ENCODE assay signal across 21 cellular contexts in genomic region chr2:39338502-39338901, GRCh38.
"Had no signal": no experiment of that assay in that cellular context is flagged by ENCODE, and none has a peak within 500 bp of the region (broad histone marks: within the 10 kb centered on the region; RNA-seq: fewer than 3 reads in every experiment).

No MANE protein-coding gene starts in this region.

- H3K27ac Mint-ChIP-seq: activated CD4-positive, alpha-beta memory T cell treated with anti-CD3 and anti-CD28 coated beads for 36 hours; activated naive CD8-positive, alpha-beta T cell treated with anti-CD3 and anti-CD28 coated beads for 36 hours; natural killer cell treated with Interleukin-12 subunit alpha and Interleukin-12 subunit beta and Interleukin-15 and Interleukin-18, amount 100 ng/mL, for 72 hours; stimulated activated effector memory CD8-positive, alpha-beta T cell treated with anti-CD3 and anti-CD28 coated beads, Interleukin-12 subunit alpha, Interleukin-12 subunit beta, amount 100 ng/mL, for 72 hours had no signal

- DNase-seq: activated CD4-positive, alpha-beta memory T cell treated with anti-CD3 and anti-CD28 coated beads for 36 hours; activated CD4-positive, alpha-beta T cell treated with anti-CD3 and anti-CD28 coated beads for 48 hours; activated CD4-positive, CD25-positive, alpha-beta regulatory T cell; activated naive CD4-positive, alpha-beta T cell treated with Interleukin-2 at 50 U/mL for 16 hours; activated naive CD8-positive, alpha-beta T cell treated with anti-CD3 and anti-CD28 coated beads for 36 hours; activated T-cell treated with anti-CD3 and anti-CD28 coated beads, Interleukin-2, amount 50 U/mL, for 48 hours; cerebellar nuclear complex; esophagus squamous epithelium; gastrocnemius medialis; hypothalamus; left ventricle myocardium inferior; nucleus accumbens; right lobe of liver; stimulated activated CD4-positive, alpha-beta T cell treated with anti-CD3 and anti-CD28 coated beads, Interleukin-2, amount 100 ng/mL, for 24 hours; stimulated activated naive CD8-positive, alpha-beta T cell treated with anti-CD3 and anti-CD28 coated beads, Interleukin-15, amount 100 ng/mL, for 72 hours; tibial artery had no signal

- H3K4me1 ChIP-seq: esophagus squamous epithelium, right lobe of liver had no signal

- H3K36me3 Mint-ChIP-seq: natural killer cell treated with Interleukin-12 subunit alpha and Interleukin-12 subunit beta and Interleukin-15 and Interleukin-18, amount 100 ng/mL, for 72 hours had no signal

- ATAC-seq: natural killer cell treated with Interleukin-12 subunit alpha and Interleukin-12 subunit beta and Interleukin-15 and Interleukin-18, amount 100 ng/mL, for 72 hours; right lobe of liver; stimulated activated effector memory CD8-positive, alpha-beta T cell treated with anti-CD3 and anti-CD28 coated beads, Interleukin-12 subunit alpha, Interleukin-12 subunit beta, amount 100 ng/mL, for 72 hours; stimulated activated naive CD8-positive, alpha-beta T cell treated with anti-CD3 and anti-CD28 coated beads, Interleukin-15, amount 100 ng/mL, for 72 hours had no signal

- FAIRE-seq: bronchial epithelial cell had no signal

- H3K27me3 ChIP-seq: esophagus squamous epithelium, gastrocnemius medialis, right lobe of liver, tibial artery had no signal

- H3K9me3 ChIP-seq: esophagus squamous epithelium, gastrocnemius medialis, left ventricle myocardium inferior, right lobe of liver, tibial artery had no signal

- H3K4me3 Mint-ChIP-seq: activated CD4-positive, alpha-beta memory T cell treated with anti-CD3 and anti-CD28 coated beads for 36 hours; activated naive CD8-positive, alpha-beta T cell treated with anti-CD3 and anti-CD28 coated beads for 36 hours; natural killer cell treated with Interleukin-12 subunit alpha and Interleukin-12 subunit beta and Interleukin-15 and Interleukin-18, amount 100 ng/mL, for 72 hours; stimulated activated effector memory CD8-positive, alpha-beta T cell treated with anti-CD3 and anti-CD28 coated beads, Interleukin-12 subunit alpha, Interleukin-12 subunit beta, amount 100 ng/mL, for 72 hours; stimulated activated naive CD8-positive, alpha-beta T cell treated with anti-CD3 and anti-CD28 coated beads, Interleukin-15, amount 100 ng/mL, for 72 hours had no signal

- H3K4me3 ChIP-seq: coronary artery, esophagus squamous epithelium, gastrocnemius medialis, left ventricle myocardium inferior, right lobe of liver, skin epidermis, tibial artery had no signal

- H3K36me3 ChIP-seq: esophagus squamous epithelium, gastrocnemius medialis, tibial artery had no signal

- H3K27ac ChIP-seq: coronary artery, esophagus squamous epithelium, left ventricle myocardium inferior, right lobe of liver, skin epidermis, tibial artery had no signal

- H3K9me3 Mint-ChIP-seq: activated CD4-positive, alpha-beta memory T cell treated with anti-CD3 and anti-CD28 coated beads for 36 hours; activated naive CD8-positive, alpha-beta T cell treated with anti-CD3 and anti-CD28 coated beads for 36 hours; natural killer cell treated with Interleukin-12 subunit alpha and Interleukin-12 subunit beta and Interleukin-15 and Interleukin-18, amount 100 ng/mL, for 72 hours; stimulated activated effector memory CD8-positive, alpha-beta T cell treated with anti-CD3 and anti-CD28 coated beads, Interleukin-12 subunit alpha, Interleukin-12 subunit beta, amount 100 ng/mL, for 72 hours; stimulated activated naive CD8-positive, alpha-beta T cell treated with anti-CD3 and anti-CD28 coated beads, Interleukin-15, amount 100 ng/mL, for 72 hours had no signal

- H3K27me3 Mint-ChIP-seq: activated CD4-positive, alpha-beta memory T cell treated with anti-CD3 and anti-CD28 coated beads for 36 hours; activated naive CD8-positive, alpha-beta T cell treated with anti-CD3 and anti-CD28 coated beads for 36 hours; natural killer cell treated with Interleukin-12 subunit alpha and Interleukin-12 subunit beta and Interleukin-15 and Interleukin-18, amount 100 ng/mL, for 72 hours; stimulated activated naive CD8-positive, alpha-beta T cell treated with anti-CD3 and anti-CD28 coated beads, Interleukin-15, amount 100 ng/mL, for 72 hours had no signal
